In genomic region chr15:20345401-20345958, GRCh38 we compare ENCODE assay signal across 15 cellular contexts.
A peak's percentile ranks its signal among the peaks of the same experiment; 100 is the strongest.
DNase-seq lines count a peak whose midpoint lies in the region; ATAC-seq and TF ChIP-seq lines count a peak whose summit lies in the region.
"Had no signal": no experiment of that assay in that cellular context is flagged by ENCODE, and none has a peak within 500 bp of the region (broad histone marks: within the 10 kb centered on the region; RNA-seq: fewer than 3 reads in every experiment).

No MANE protein-coding gene starts in this region.

- 11% methylated on average over 6 of the region's 7 CpGs for WGBS in SK-N-SH (ENCODE audit: low lambda C conversion rate)
- WGBS in sigmoid colon, 2 donors: 83% methylated on average over 6 to 7 of the region's 7 CpGs

- no peaks in the 10 kb centered on the region for H3K36me3 Mint-ChIP-seq in T-helper 17 cell (ENCODE audit: low read depth)

- H3K4me3 Mint-ChIP-seq in T-helper 17 cell: no peak overlapping the region
- H3K4me3 Mint-ChIP-seq: dendritic cell treated with granulocyte-macrophage colony-stimulating factor and Interleukin-4, amounts not matched to agents 40 ng/mL and 50 ng/mL, for 4 days had no signal

- peaks cover 33% of the 10 kb centered on the region for H3K27me3 ChIP-seq in SK-N-SH (ENCODE audit: insufficient read depth)
- H3K27me3 ChIP-seq in sigmoid colon: no peaks in the 10 kb centered on the region
- no peaks in the 10 kb centered on the region for H3K27me3 ChIP-seq in PC-3 (ENCODE audit: low read length)

- H3K4me2 ChIP-seq in SK-N-SH: no peak overlapping the region
- H3K4me2 ChIP-seq in PC-3 (ENCODE audit: low read length): no peak overlapping the region

- H3K9me3 ChIP-seq in SK-N-SH (no peaks in the 10 kb centered on the region), sigmoid colon (peaks cover 0 to 33% (median 15%) of the 10 kb centered on the region in 4 donors), T-helper 17 cell (ENCODE audit: control insufficient read depth, low read length, poor library complexity, severe bottlenecking) (no peaks in the 10 kb centered on the region), PC-3 (ENCODE audit: low read length) (peaks cover 53% of the 10 kb centered on the region)

- intact Hi-C loops in sigmoid colon (cut with DNase I) (no loop called here), PC-3 (cut with micrococcal nuclease) (no loop called here)

- ATAC-seq in SK-N-SH treated with all-trans-retinoic acid at 6 μM for 48 hours (no peak), GM18870 (IDR thresholded peaks at IDR 0.05; ENCODE audit: unreplicated experiment) (no peak), T-helper 17 cell (no peak), PC-3 (no peak)

- TF ChIP-seq CTCF in SK-N-SH (IDR thresholded peaks at IDR 0.05) (no peak), sigmoid colon (IDR thresholded peaks at IDR 0.05) (no peak), PC-3 (conservative IDR thresholded peaks at IDR 0.05; ENCODE audit: low read depth, low read length) (no peak)

- no peak for TF ChIP-seq RAD21 in SK-N-SH (IDR thresholded peaks at IDR 0.05; ENCODE audit: low read length)

- no TSS peak for BruUV-seq in PC-3 (replicated peaks; lab: Mats Ljungman, UMichigan)

- H3K27me3 Mint-ChIP-seq in T-helper 17 cell: peaks cover 9% of the 10 kb centered on the region
- H3K27me3 Mint-ChIP-seq: dendritic cell treated with granulocyte-macrophage colony-stimulating factor and Interleukin-4, amounts not matched to agents 40 ng/mL and 50 ng/mL, for 4 days had no signal

- CTCF ChIA-PET in SK-N-SH (lab: Yijun Ruan, JAX): interaction anchor here (3.5 kb wide), 1 partner anchor 11 kb away, joined by 14 read pairs; no protein-coding TSS in a partner anchor
- CTCF ChIA-PET in PC-3 (lab: Charles Lee): no interaction called here

- no peaks in the 10 kb centered on the region for H3K79me2 ChIP-seq in SK-N-SH (ENCODE audit: insufficient read depth)
- no peaks in the 10 kb centered on the region for H3K79me2 ChIP-seq in PC-3 (ENCODE audit: low read length)

- H3F3A ChIP-seq in SK-N-SH (replicated peaks; ENCODE audit: insufficient read depth): no peaks in the 10 kb centered on the region
- no peaks in the 10 kb centered on the region for H3F3A ChIP-seq in PC-3 (ENCODE audit: low read length, unreplicated experiment)

- H3K36me3 ChIP-seq in SK-N-SH (replicated peaks in 1 of 2; ENCODE audit: control insufficient read depth in 1 of 2, insufficient read depth in 2 of 2, low read length in 1 of 2) (no peaks in the 10 kb centered on the region), sigmoid colon (no peaks in the 10 kb centered on the region), PC-3 (ENCODE audit: low read depth, low read length) (no peaks in the 10 kb centered on the region; the same call in 1 of the 2 replicates)

- DNase-seq in SK-N-SH (peak; percentile 34), GM19238 (ENCODE audit: insufficient read length, low spot score) (peak; percentile 30), hepatic stellate cell (ENCODE audit: low spot score) (peak; percentile 29), sigmoid colon (peak; percentile 69), T-helper 17 cell (no peak), PC-3 (no peak)
- DNase-seq: activated naive CD4-positive, alpha-beta T cell treated with Interleukin-2 at 50 U/mL for 16 hours; C1 segment of cervical spinal cord; DMS79; SHP77 treated with DMSO at 0.1 percent for 48 hours had no signal

- no peak overlapping the region for H3K27ac Mint-ChIP-seq in T-helper 17 cell
- H3K27ac Mint-ChIP-seq: dendritic cell treated with granulocyte-macrophage colony-stimulating factor and Interleukin-4, amounts not matched to agents 40 ng/mL and 50 ng/mL, for 4 days had no signal

- TF ChIP-seq EP300 in SK-N-SH (IDR thresholded peaks at IDR 0.05; ENCODE audit: borderline replicate concordance in 1 of 2, low read depth in 1 of 2, low read length in 1 of 2): no peak
- no peak for TF ChIP-seq EP300 in sigmoid colon (IDR thresholded peaks at IDR 0.05)

- no peaks in the 10 kb centered on the region for H3K9me2 ChIP-seq in SK-N-SH
- no peaks in the 10 kb centered on the region for H3K9me2 ChIP-seq in PC-3 (replicated peaks; ENCODE audit: low read length)

- H3K4me1 Mint-ChIP-seq in T-helper 17 cell: no peaks in the 10 kb centered on the region

- H3K27ac ChIP-seq in SK-N-SH (ENCODE audit: low read depth in 2 of 2, low read length in 1 of 2) (no peak overlapping the region), sigmoid colon (no peak overlapping the region), PC-3 (ENCODE audit: low read length) (no peak overlapping the region)
- H3K27ac ChIP-seq: 22Rv1, epithelial cell of prostate had no signal

- H3K9ac ChIP-seq in SK-N-SH (no peak overlapping the region), PC-3 (ENCODE audit: low read length) (no peak overlapping the region)

- H2AFZ ChIP-seq in SK-N-SH (ENCODE audit: low read depth): no peak overlapping the region
- H2AFZ ChIP-seq in PC-3 (ENCODE audit: low read length): no peak overlapping the region

- H4K20me1 ChIP-seq in SK-N-SH (ENCODE audit: insufficient read depth): no peaks in the 10 kb centered on the region
- H4K20me1 ChIP-seq in PC-3 (ENCODE audit: low read length): no peaks in the 10 kb centered on the region

- no peak for TF ChIP-seq POLR2A in sigmoid colon (IDR thresholded peaks at IDR 0.05)

- H3K4me1 ChIP-seq in SK-N-SH (ENCODE audit: control insufficient read depth in 1 of 2, insufficient read depth in 2 of 2, low read depth in 1 of 2, low read length in 1 of 2) (no peaks in the 10 kb centered on the region), sigmoid colon (no peaks in the 10 kb centered on the region), PC-3 (ENCODE audit: insufficient read depth, low read length) (no peaks in the 10 kb centered on the region)

- no peak overlapping the region for H3K4me3 ChIP-seq in SK-N-SH (ENCODE audit: low read depth in 2 of 2, low read length in 1 of 2)
- H3K4me3 ChIP-seq in sigmoid colon: no peak overlapping the region
- no peak overlapping the region for H3K4me3 ChIP-seq in PC-3 (ENCODE audit: low read length)

- POLR2A ChIA-PET in SK-N-SH (lab: Yijun Ruan, JAX): no interaction called here
- POLR2A ChIA-PET in PC-3 (lab: Charles Lee; ENCODE audit: unreplicated experiment): no interaction called here

TF ChIP-seq in SK-N-SH, 30 proteins besides CTCF, POLR2A, EP300 and RAD21 (continues in another document):
- TF ChIP-seq REST (IDR thresholded peaks at IDR 0.05; ENCODE audit: low read depth, low read length): no peak
- no peak for TF ChIP-seq FOSL2 (IDR thresholded peaks at IDR 0.05; ENCODE audit: borderline replicate concordance, low read depth)
- no peak for TF ChIP-seq ELF1 (IDR thresholded peaks at IDR 0.05)
- TF ChIP-seq NFIC (IDR thresholded peaks at IDR 0.05; ENCODE audit: borderline replicate concordance): no peak
- no peak for TF ChIP-seq YY1 (IDR thresholded peaks at IDR 0.05; ENCODE audit: low read depth)

TF ChIP-seq in SK-N-SH treated with all-trans-retinoic acid at 6 μM for 48 hours, 23 proteins besides CTCF, POLR2A, EP300 and RAD21 (continues in another document):
- no peak for TF ChIP-seq ZNF70 (CRISPR knock-in tag; IDR thresholded peaks at IDR 0.05)
- TF ChIP-seq ZC3H10 (CRISPR knock-in tag; IDR thresholded peaks at IDR 0.05): no peak
- TF ChIP-seq ARNTL (CRISPR knock-in tag; IDR thresholded peaks at IDR 0.05; ENCODE audit: borderline replicate concordance, low read depth): no peak
- TF ChIP-seq CREB5 (CRISPR knock-in tag; IDR thresholded peaks at IDR 0.05; ENCODE audit: low read depth): no peak
- TF ChIP-seq TCF4 (CRISPR knock-in tag; IDR thresholded peaks at IDR 0.05; ENCODE audit: borderline replicate concordance): no peak
- TF ChIP-seq SNAI2 (CRISPR knock-in tag; IDR thresholded peaks at IDR 0.05): no peak
- TF ChIP-seq PPARA (CRISPR knock-in tag; IDR thresholded peaks at IDR 0.05; ENCODE audit: borderline replicate concordance): no peak
- TF ChIP-seq OSR1 (CRISPR knock-in tag; IDR thresholded peaks at IDR 0.05): no peak
- no peak for TF ChIP-seq GLIS3 (CRISPR knock-in tag; IDR thresholded peaks at IDR 0.05)
- no peak for TF ChIP-seq ZNF8 (CRISPR knock-in tag; IDR thresholded peaks at IDR 0.05)
- no peak for TF ChIP-seq PATZ1 (CRISPR knock-in tag; IDR thresholded peaks at IDR 0.05; ENCODE audit: borderline replicate concordance)
- TF ChIP-seq RARB (CRISPR knock-in tag; IDR thresholded peaks at IDR 0.05): no peak
- TF ChIP-seq ZNF565 (CRISPR knock-in tag; conservative IDR thresholded peaks at IDR 0.05; ENCODE audit: low read depth): no peak
- TF ChIP-seq ISL1 (CRISPR knock-in tag; IDR thresholded peaks at IDR 0.05): no peak

Comparison
In these comparisons a context has a peak if more than half of its experiments do, and no peak if none do; other contexts are left out.
1. DNase-seq: peak in SK-N-SH (single experiment), GM19238 (single experiment), hepatic stellate cell (single experiment) and sigmoid colon (single experiment); none in T-helper 17 cell (0 of 3) and PC-3 (single experiment).